In the genomic region with DNA sequence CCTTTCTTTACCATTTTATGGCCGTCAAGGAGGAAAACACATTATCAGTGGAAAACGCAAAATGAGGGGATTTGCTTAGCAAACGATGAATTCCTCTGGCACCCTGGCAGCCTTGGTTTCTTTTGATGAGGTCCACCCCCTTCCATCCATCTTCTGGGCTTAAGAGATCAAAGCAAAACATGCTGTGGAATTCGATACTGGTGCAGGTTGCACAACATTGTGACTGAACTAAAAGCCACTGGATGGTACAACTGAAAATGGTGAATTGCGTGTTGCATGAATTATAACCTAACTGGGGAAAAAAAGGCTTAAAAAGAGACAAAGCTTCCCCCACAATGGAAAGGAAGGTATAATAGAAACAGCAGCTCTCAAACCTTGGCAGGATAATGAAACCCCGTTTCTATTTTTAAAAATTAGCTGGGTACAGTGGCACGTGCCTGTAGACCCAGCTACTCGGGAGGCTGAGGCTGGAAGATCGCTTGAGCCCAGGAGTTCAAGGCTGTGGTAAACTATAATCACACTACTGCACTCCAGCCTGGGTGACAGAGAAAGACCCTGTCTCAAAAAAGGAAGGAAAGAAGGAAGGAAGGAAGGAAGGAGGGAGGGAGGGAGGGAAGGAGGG, we compare ENCODE assay signal across 1 cellular context.
TF ChIP-seq lines count a peak whose summit lies in the region.

No MANE protein-coding gene starts in this region.

TF ChIP-seq in HepG2, 621 proteins besides CTCF, POLR2A, EP300 and RAD21 (continued from another document and continues in another):
- TF ChIP-seq, protein P1, sequence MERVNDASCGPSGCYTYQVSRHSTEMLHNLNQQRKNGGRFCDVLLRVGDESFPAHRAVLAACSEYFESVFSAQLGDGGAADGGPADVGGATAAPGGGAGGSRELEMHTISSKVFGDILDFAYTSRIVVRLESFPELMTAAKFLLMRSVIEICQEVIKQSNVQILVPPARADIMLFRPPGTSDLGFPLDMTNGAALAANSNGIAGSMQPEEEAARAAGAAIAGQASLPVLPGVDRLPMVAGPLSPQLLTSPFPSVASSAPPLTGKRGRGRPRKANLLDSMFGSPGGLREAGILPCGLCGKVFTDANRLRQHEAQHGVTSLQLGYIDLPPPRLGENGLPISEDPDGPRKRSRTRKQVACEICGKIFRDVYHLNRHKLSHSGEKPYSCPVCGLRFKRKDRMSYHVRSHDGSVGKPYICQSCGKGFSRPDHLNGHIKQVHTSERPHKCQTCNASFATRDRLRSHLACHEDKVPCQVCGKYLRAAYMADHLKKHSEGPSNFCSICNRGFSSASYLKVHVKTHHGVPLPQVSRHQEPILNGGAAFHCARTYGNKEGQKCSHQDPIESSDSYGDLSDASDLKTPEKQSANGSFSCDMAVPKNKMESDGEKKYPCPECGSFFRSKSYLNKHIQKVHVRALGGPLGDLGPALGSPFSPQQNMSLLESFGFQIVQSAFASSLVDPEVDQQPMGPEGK (CRISPR knock-in tag; IDR thresholded peaks at IDR 0.05), result peak; percentile 66
- peak; percentile 92 for TF ChIP-seq ISL2 (CRISPR knock-in tag; IDR thresholded peaks at IDR 0.05)
- TF ChIP-seq POLR2G (IDR thresholded peaks at IDR 0.05; ENCODE audit: low read depth, low read length), result peak; percentile 36; the same call in 1 of the 2 replicates
- TF ChIP-seq ZSCAN9 (CRISPR knock-in tag; IDR thresholded peaks at IDR 0.05; ENCODE audit: borderline replicate concordance), result peak; percentile 44; the same call in 1 of the 2 replicates
- no peak for TF ChIP-seq XBP1 (CRISPR knock-in tag; IDR thresholded peaks at IDR 0.05)
- TF ChIP-seq WIZ (CRISPR knock-in tag; IDR thresholded peaks at IDR 0.05), result 0 out of 2 replicates have a peak, but pooled peaks have one; percentile 64
- no peak for TF ChIP-seq ZNF570 (CRISPR knock-in tag; IDR thresholded peaks at IDR 0.05; ENCODE audit: borderline replicate concordance)
- no peak for TF ChIP-seq ZSCAN20 (CRISPR knock-in tag; IDR thresholded peaks at IDR 0.05; ENCODE audit: borderline replicate concordance)
- TF ChIP-seq, protein P2, sequence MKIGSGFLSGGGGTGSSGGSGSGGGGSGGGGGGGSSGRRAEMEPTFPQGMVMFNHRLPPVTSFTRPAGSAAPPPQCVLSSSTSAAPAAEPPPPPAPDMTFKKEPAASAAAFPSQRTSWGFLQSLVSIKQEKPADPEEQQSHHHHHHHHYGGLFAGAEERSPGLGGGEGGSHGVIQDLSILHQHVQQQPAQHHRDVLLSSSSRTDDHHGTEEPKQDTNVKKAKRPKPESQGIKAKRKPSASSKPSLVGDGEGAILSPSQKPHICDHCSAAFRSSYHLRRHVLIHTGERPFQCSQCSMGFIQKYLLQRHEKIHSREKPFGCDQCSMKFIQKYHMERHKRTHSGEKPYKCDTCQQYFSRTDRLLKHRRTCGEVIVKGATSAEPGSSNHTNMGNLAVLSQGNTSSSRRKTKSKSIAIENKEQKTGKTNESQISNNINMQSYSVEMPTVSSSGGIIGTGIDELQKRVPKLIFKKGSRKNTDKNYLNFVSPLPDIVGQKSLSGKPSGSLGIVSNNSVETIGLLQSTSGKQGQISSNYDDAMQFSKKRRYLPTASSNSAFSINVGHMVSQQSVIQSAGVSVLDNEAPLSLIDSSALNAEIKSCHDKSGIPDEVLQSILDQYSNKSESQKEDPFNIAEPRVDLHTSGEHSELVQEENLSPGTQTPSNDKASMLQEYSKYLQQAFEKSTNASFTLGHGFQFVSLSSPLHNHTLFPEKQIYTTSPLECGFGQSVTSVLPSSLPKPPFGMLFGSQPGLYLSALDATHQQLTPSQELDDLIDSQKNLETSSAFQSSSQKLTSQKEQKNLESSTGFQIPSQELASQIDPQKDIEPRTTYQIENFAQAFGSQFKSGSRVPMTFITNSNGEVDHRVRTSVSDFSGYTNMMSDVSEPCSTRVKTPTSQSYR (CRISPR knock-in tag; IDR thresholded peaks at IDR 0.05; ENCODE audit: borderline replicate concordance), result peak; percentile 92
- TF ChIP-seq NCOA2 (CRISPR knock-in tag; IDR thresholded peaks at IDR 0.05), result peak; percentile 90
- TF ChIP-seq ZNF430 (CRISPR knock-in tag; IDR thresholded peaks at IDR 0.05), result no peak; the same call in 1 of the 2 replicates
- TF ChIP-seq, protein P3, sequence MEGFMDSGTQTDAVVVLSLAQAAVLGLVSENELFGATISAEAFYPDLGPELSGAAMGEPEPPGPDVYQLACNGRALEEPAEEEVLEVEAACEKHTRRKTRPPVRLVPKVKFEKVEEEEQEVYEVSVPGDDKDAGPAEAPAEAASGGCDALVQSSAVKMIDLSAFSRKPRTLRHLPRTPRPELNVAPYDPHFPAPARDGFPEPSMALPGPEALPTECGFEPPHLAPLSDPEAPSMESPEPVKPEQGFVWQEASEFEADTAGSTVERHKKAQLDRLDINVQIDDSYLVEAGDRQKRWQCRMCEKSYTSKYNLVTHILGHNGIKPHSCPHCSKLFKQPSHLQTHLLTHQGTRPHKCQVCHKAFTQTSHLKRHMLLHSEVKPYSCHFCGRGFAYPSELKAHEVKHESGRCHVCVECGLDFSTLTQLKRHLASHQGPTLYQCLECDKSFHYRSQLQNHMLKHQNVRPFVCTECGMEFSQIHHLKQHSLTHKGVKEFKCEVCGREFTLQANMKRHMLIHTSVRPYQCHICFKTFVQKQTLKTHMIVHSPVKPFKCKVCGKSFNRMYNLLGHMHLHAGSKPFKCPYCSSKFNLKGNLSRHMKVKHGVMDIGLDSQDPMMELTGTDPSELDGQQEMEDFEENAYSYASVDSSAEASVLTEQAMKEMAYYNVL (CRISPR knock-in tag; IDR thresholded peaks at IDR 0.05; ENCODE audit: borderline replicate concordance), result peak; percentile 26; the same call in 1 of the 2 replicates
- TF ChIP-seq MTA3 (CRISPR knock-in tag; IDR thresholded peaks at IDR 0.05), result no peak
- TF ChIP-seq, protein P4, sequence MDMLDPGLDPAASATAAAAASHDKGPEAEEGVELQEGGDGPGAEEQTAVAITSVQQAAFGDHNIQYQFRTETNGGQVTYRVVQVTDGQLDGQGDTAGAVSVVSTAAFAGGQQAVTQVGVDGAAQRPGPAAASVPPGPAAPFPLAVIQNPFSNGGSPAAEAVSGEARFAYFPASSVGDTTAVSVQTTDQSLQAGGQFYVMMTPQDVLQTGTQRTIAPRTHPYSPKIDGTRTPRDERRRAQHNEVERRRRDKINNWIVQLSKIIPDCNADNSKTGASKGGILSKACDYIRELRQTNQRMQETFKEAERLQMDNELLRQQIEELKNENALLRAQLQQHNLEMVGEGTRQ (IDR thresholded peaks at IDR 0.05; ENCODE audit: low read depth, low read length), result no peak
- TF ChIP-seq, protein P4 (CRISPR knock-in tag; IDR thresholded peaks at IDR 0.05; ENCODE audit: borderline replicate concordance), result no peak
- no peak for TF ChIP-seq ZBTB42 (CRISPR knock-in tag; IDR thresholded peaks at IDR 0.05)
- 0 out of 2 replicates have a peak, but pooled peaks have one; percentile 7 for TF ChIP-seq ZNF589 (CRISPR knock-in tag; conservative IDR thresholded peaks at IDR 0.05)
- TF ChIP-seq TRIM24 (CRISPR knock-in tag; IDR thresholded peaks at IDR 0.05), result no peak; the same call in 1 of the 2 replicates
- TF ChIP-seq YEATS2 (CRISPR knock-in tag; IDR thresholded peaks at IDR 0.05; ENCODE audit: borderline replicate concordance), result no peak
- peak; percentile 90 for TF ChIP-seq SALL1 (CRISPR knock-in tag; IDR thresholded peaks at IDR 0.05)
- no peak for TF ChIP-seq ZNF296 (CRISPR knock-in tag; conservative IDR thresholded peaks at IDR 0.05)
- peak; percentile 94 for TF ChIP-seq MEIS2 (CRISPR knock-in tag; IDR thresholded peaks at IDR 0.05)
- TF ChIP-seq ZNF12 (CRISPR knock-in tag; IDR thresholded peaks at IDR 0.05), result peak; percentile 41; the same call in 1 of the 2 replicates
- TF ChIP-seq DPF2 (CRISPR knock-in tag; IDR thresholded peaks at IDR 0.05; ENCODE audit: borderline replicate concordance, low read depth), result peak; percentile 62; the same call in 1 of the 2 replicates
- no peak for TF ChIP-seq FOXA1 (IDR thresholded peaks at IDR 0.05)
- peak; percentile 52; the same call in 1 of the 2 replicates for TF ChIP-seq FOXA1 (CRISPR knock-in tag; IDR thresholded peaks at IDR 0.05)
- TF ChIP-seq, protein P5, sequence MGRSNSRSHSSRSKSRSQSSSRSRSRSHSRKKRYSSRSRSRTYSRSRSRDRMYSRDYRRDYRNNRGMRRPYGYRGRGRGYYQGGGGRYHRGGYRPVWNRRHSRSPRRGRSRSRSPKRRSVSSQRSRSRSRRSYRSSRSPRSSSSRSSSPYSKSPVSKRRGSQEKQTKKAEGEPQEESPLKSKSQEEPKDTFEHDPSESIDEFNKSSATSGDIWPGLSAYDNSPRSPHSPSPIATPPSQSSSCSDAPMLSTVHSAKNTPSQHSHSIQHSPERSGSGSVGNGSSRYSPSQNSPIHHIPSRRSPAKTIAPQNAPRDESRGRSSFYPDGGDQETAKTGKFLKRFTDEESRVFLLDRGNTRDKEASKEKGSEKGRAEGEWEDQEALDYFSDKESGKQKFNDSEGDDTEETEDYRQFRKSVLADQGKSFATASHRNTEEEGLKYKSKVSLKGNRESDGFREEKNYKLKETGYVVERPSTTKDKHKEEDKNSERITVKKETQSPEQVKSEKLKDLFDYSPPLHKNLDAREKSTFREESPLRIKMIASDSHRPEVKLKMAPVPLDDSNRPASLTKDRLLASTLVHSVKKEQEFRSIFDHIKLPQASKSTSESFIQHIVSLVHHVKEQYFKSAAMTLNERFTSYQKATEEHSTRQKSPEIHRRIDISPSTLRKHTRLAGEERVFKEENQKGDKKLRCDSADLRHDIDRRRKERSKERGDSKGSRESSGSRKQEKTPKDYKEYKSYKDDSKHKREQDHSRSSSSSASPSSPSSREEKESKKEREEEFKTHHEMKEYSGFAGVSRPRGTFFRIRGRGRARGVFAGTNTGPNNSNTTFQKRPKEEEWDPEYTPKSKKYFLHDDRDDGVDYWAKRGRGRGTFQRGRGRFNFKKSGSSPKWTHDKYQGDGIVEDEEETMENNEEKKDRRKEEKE (IDR thresholded peaks at IDR 0.05), result no peak
- TF ChIP-seq, protein P6, sequence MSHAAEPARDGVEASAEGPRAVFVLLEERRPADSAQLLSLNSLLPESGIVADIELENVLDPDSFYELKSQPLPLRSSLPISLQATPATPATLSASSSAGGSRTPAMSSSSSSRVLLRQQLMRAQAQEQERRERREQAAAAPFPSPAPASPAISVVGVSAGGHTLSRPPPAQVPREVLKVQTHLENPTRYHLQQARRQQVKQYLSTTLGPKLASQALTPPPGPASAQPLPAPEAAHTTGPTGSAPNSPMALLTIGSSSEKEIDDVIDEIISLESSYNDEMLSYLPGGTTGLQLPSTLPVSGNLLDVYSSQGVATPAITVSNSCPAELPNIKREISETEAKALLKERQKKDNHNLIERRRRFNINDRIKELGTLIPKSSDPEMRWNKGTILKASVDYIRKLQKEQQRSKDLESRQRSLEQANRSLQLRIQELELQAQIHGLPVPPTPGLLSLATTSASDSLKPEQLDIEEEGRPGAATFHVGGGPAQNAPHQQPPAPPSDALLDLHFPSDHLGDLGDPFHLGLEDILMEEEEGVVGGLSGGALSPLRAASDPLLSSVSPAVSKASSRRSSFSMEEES (CRISPR knock-in tag; IDR thresholded peaks at IDR 0.05), result peak; percentile 57
- TF ChIP-seq ZNF644 (CRISPR knock-in tag; IDR thresholded peaks at IDR 0.05; ENCODE audit: low read depth), result peak; percentile 95
- TF ChIP-seq, protein P7, sequence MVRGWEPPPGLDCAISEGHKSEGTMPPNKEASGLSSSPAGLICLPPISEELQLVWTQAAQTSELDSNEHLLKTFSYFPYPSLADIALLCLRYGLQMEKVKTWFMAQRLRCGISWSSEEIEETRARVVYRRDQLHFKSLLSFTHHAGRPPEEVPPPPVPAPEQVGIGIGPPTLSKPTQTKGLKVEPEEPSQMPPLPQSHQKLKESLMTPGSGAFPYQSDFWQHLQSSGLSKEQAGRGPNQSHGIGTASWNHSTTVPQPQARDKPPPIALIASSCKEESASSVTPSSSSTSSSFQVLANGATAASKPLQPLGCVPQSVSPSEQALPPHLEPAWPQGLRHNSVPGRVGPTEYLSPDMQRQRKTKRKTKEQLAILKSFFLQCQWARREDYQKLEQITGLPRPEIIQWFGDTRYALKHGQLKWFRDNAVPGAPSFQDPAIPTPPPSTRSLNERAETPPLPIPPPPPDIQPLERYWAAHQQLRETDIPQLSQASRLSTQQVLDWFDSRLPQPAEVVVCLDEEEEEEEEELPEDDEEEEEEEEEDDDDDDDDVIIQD (CRISPR knock-in tag; IDR thresholded peaks at IDR 0.05; ENCODE audit: low read depth), result peak; percentile 90; the same call in 1 of the 2 replicates
- no peak for TF ChIP-seq MAZ (IDR thresholded peaks at IDR 0.05; ENCODE audit: borderline replicate concordance, low read depth, low read length)
- 0 out of 2 replicates have a peak, but pooled peaks have one; percentile 38 for TF ChIP-seq MAZ (CRISPR knock-in tag; IDR thresholded peaks at IDR 0.05; ENCODE audit: low read depth)
- peak; percentile 77 for TF ChIP-seq SOX13 (IDR thresholded peaks at IDR 0.05)
- peak in 1 of 2 experiments; percentile 89; a peak in 2 of 4 replicates for TF ChIP-seq SOX13 (CRISPR knock-in tag; conservative IDR thresholded peaks at IDR 0.05 in 1 of 2, IDR thresholded peaks at IDR 0.05 in 1 of 2)
- TF ChIP-seq, protein P8, sequence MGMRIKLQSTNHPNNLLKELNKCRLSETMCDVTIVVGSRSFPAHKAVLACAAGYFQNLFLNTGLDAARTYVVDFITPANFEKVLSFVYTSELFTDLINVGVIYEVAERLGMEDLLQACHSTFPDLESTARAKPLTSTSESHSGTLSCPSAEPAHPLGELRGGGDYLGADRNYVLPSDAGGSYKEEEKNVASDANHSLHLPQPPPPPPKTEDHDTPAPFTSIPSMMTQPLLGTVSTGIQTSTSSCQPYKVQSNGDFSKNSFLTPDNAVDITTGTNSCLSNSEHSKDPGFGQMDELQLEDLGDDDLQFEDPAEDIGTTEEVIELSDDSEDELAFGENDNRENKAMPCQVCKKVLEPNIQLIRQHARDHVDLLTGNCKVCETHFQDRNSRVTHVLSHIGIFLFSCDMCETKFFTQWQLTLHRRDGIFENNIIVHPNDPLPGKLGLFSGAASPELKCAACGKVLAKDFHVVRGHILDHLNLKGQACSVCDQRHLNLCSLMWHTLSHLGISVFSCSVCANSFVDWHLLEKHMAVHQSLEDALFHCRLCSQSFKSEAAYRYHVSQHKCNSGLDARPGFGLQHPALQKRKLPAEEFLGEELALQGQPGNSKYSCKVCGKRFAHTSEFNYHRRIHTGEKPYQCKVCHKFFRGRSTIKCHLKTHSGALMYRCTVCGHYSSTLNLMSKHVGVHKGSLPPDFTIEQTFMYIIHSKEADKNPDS (CRISPR knock-in tag; IDR thresholded peaks at IDR 0.05), result no peak; the same call in 1 of the 2 replicates
- TF ChIP-seq, protein P9, sequence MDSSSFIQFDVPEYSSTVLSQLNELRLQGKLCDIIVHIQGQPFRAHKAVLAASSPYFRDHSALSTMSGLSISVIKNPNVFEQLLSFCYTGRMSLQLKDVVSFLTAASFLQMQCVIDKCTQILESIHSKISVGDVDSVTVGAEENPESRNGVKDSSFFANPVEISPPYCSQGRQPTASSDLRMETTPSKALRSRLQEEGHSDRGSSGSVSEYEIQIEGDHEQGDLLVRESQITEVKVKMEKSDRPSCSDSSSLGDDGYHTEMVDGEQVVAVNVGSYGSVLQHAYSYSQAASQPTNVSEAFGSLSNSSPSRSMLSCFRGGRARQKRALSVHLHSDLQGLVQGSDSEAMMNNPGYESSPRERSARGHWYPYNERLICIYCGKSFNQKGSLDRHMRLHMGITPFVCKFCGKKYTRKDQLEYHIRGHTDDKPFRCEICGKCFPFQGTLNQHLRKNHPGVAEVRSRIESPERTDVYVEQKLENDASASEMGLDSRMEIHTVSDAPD (CRISPR knock-in tag; IDR thresholded peaks at IDR 0.05), result peak; percentile 34; the same call in 1 of the 2 replicates
- no peak for TF ChIP-seq SOX6 (IDR thresholded peaks at IDR 0.05)
- TF ChIP-seq SOX6 (CRISPR knock-in tag; IDR thresholded peaks at IDR 0.05), result peak; percentile 81; the same call in 1 of the 2 replicates
